ENCODE assay signal across 18 cellular contexts in genomic region chr12:103273645-103274044, GRCh38.
A peak's percentile ranks its signal among the peaks of the same experiment; 100 is the strongest.
DNase-seq lines count a peak whose midpoint lies in the region; ATAC-seq, FAIRE-seq and TF ChIP-seq lines count a peak whose summit lies in the region.
"Had no signal": no experiment of that assay in that cellular context is flagged by ENCODE, and none has a peak within 500 bp of the region (broad histone marks: within the 10 kb centered on the region; RNA-seq: fewer than 3 reads in every experiment).

No MANE protein-coding gene starts in this region.

- peaks cover 8% of the 10 kb centered on the region for H3K4me1 ChIP-seq in GM12878 (ENCODE audit: control insufficient read depth, insufficient read depth, low read length)

- 35% methylated on average over 3 of the region's 3 CpGs for WGBS in GM12878 (ENCODE audit: insufficient coverage, insufficient replicate concordance, low lambda C conversion rate, missing lambda C conversion rate)

- no TSS peak for BruUV-seq in GM12878 (replicated peaks; lab: Mats Ljungman, UMichigan)

- ATAC-seq in GM12878 (peak; percentile 84), HG02763 (IDR thresholded peaks at IDR 0.05; ENCODE audit: unreplicated experiment) (no peak), GM19035 (IDR thresholded peaks at IDR 0.05; ENCODE audit: unreplicated experiment) (no peak), HG02870 (IDR thresholded peaks at IDR 0.05; ENCODE audit: unreplicated experiment) (no peak)
- ATAC-seq: right cardiac atrium had no signal

- no peak overlapping the region for H3K27ac ChIP-seq in GM12878 (ENCODE audit: control insufficient read depth, insufficient read depth)
- H3K27ac ChIP-seq: thoracic aorta had no signal

- H3K27me3 ChIP-seq in GM12878 (replicated peaks in 1 of 2; ENCODE audit: control insufficient read depth in 2 of 2, insufficient read depth in 2 of 2, low read length in 1 of 2): no peaks in the 10 kb centered on the region

- no peak for TF ChIP-seq RAD21 in GM12878 (IDR thresholded peaks at IDR 0.05; ENCODE audit: insufficient read depth, low read depth, low read length)

- DNase-seq in DMS153 treated with DMSO at 0.1 percent for 48 hours (lab: John Stamatoyannopoulos, UW; ENCODE audit: unreplicated experiment): peak; percentile 28
- DNase-seq in GM13976 (ENCODE audit: low spot score): peak; percentile 14
- DNase-seq in HT1080 (ENCODE audit: low read depth): peak; percentile 28
- no peak for DNase-seq in GM12878 (ENCODE audit: low read depth, low spot score)
- DNase-seq in activated T-cell treated with anti-CD3 and anti-CD28 coated beads, Interleukin-2, amount 50 U/mL, for 1 hour: no peak
- DNase-seq: activated B cell treated with CpG ODN at 0.5 μM for 24 hours; activated CD8-positive, alpha-beta memory T cell treated with anti-CD3 and anti-CD28 coated beads, Interleukin-2, amount 50 U/mL, for 4 hours; glutamatergic neuron; NCI-H1105; right cardiac atrium; stimulated activated CD4-positive, alpha-beta T cell treated with anti-CD3 and anti-CD28 coated beads, Interleukin-1b, Interleukin-23, amount 100 ng/mL, for 48 hours had no signal

- intact Hi-C loops in GM12878 (cut with micrococcal nuclease; ENCODE audit: unreplicated experiment): loop anchor here (2.0 kb wide), 1 partner anchor 323 kb away; no protein-coding TSS in a partner anchor

- RAD21 ChIA-PET in GM12878 (lab: Charles Lee; ENCODE audit: unreplicated experiment): interaction anchor here (1.0 to 1.5 kb wide), 8 partner anchors 39 to 282 kb away, joined by 3 to 6 read pairs (median 4); no protein-coding TSS in a partner anchor

- TF ChIP-seq CTCF in GM13976 (IDR thresholded peaks at IDR 0.05; ENCODE audit: borderline replicate concordance, control extremely low read depth, extremely low read depth, insufficient read depth, missing control alignments) (no peak), GM12878 (IDR thresholded peaks at IDR 0.05 in 2 of 3, conservative IDR thresholded peaks at IDR 0.05 in 1 of 3; ENCODE audit: control insufficient read depth in 2 of 3, extremely low read depth in 1 of 3, insufficient read depth in 1 of 3, low read depth in 3 of 3, low read length in 3 of 3) (no peak)

- no peak overlapping the region for H3K4me2 ChIP-seq in GM12878 (ENCODE audit: control insufficient read depth, insufficient read depth)

- no peak overlapping the region for H2AFZ ChIP-seq in GM12878 (ENCODE audit: control insufficient read depth, low read depth, low read length)

- peak; percentile 13 for FAIRE-seq in GM12878 (lab: Jason Lieb, UNC)
- FAIRE-seq: astrocyte, colon, H54 had no signal

- CTCF ChIA-PET in GM12878 (lab: Yijun Ruan, JAX): interaction anchor here (1.2 to 1.7 kb wide), 3 partner anchors 9 to 325 kb away, joined by 3 to 7 read pairs (median 5); no protein-coding TSS in a partner anchor

- TF ChIP-seq POLR2A in GM12878 (IDR thresholded peaks at IDR 0.05; ENCODE audit: low read depth, low read length): no peak

- SMC1A ChIA-PET in GM12878 (lab: Charles Lee; ENCODE audit: uncharacterized antibody, unreplicated experiment): interaction anchor here (0.6 to 2.6 kb wide), 8 partner anchors 11 to 275 kb away, joined by 3 to 13 read pairs (median 3); no protein-coding TSS in a partner anchor

- no peak overlapping the region for H3K4me3 ChIP-seq in GM12878
- H3K4me3 ChIP-seq: thoracic aorta had no signal

- no peaks in the 10 kb centered on the region for H3K36me3 ChIP-seq in GM12878 (ENCODE audit: control insufficient read depth in 2 of 2, insufficient read depth in 2 of 2, low read length in 1 of 2)
- H3K36me3 ChIP-seq: thoracic aorta had no signal

- no peaks in the 10 kb centered on the region for H4K20me1 ChIP-seq in GM12878 (ENCODE audit: control insufficient read depth, insufficient read depth)

- no peak for TF ChIP-seq EP300 in GM12878 (IDR thresholded peaks at IDR 0.05; ENCODE audit: borderline replicate concordance in 1 of 2, control insufficient read depth in 1 of 2, low read depth in 2 of 2, low read length in 2 of 2)

- H3K79me2 ChIP-seq in GM12878 (ENCODE audit: control insufficient read depth, insufficient read depth, low read length): no peaks in the 10 kb centered on the region

- H3K9me3 ChIP-seq in GM12878 (replicated peaks; ENCODE audit: control insufficient read depth, insufficient read depth, low read length): no peaks in the 10 kb centered on the region
- H3K9me3 ChIP-seq: thoracic aorta had no signal

- no peak overlapping the region for H3K9ac ChIP-seq in GM12878 (ENCODE audit: control insufficient read depth, insufficient read depth, low read length)

- POLR2A ChIA-PET in GM12878 (lab: Charles Lee): no interaction called here

- in situ Hi-C loops in GM13976 (cut with MboI; ENCODE audit: low sequenced_read_pairs, unreplicated experiment) (no loop called here), GM12878 (cut with MboI) (no loop called here)

TF ChIP-seq in GM12878, 131 proteins besides CTCF, POLR2A, EP300 and RAD21 (continues in another document):
- TF ChIP-seq MEF2B (IDR thresholded peaks at IDR 0.05; ENCODE audit: partially characterized antibody, poor library complexity, severe bottlenecking) (no peak), ZNF207 (IDR thresholded peaks at IDR 0.05; ENCODE audit: borderline replicate concordance) (no peak), CBFB (IDR thresholded peaks at IDR 0.05; ENCODE audit: low read depth) (no peak), STAT3 (IDR thresholded peaks at IDR 0.05; ENCODE audit: low read depth, low read length) (no peak), SREBF1 (IDR thresholded peaks at IDR 0.05; ENCODE audit: low read length) (no peak), HSF1 (IDR thresholded peaks at IDR 0.05; ENCODE audit: low read depth, low read length) (no peak), WRNIP1 (IDR thresholded peaks at IDR 0.05; ENCODE audit: borderline replicate concordance, low read depth, low read length) (no peak), MYC (IDR thresholded peaks at IDR 0.05; ENCODE audit: insufficient read depth, insufficient read length, insufficient replicate concordance, low read length, severe bottlenecking) (no peak), RAD51 (IDR thresholded peaks at IDR 0.05) (no peak), BHLHE40 (IDR thresholded peaks at IDR 0.05; ENCODE audit: borderline replicate concordance in 1 of 2, low read depth in 2 of 2, low read length in 1 of 2) (0 out of 4 replicates have a peak, but pooled peaks of 1 of the 2 experiments have one; percentile 12), LARP7 (IDR thresholded peaks at IDR 0.05) (no peak), ZNF622 (IDR thresholded peaks at IDR 0.05) (no peak), POU2F2 (IDR thresholded peaks at IDR 0.05; ENCODE audit: borderline replicate concordance, low read depth, low read length) (no peak), JUNB (IDR thresholded peaks at IDR 0.05) (no peak), FOS (IDR thresholded peaks at IDR 0.05; ENCODE audit: borderline replicate concordance, extremely low read depth, insufficient read length) (no peak), IKZF2 (IDR thresholded peaks at IDR 0.05) (peak in 1 of 2 experiments; percentile 20; a peak in 1 of 4 replicates), NBN (IDR thresholded peaks at IDR 0.05) (0 out of 2 replicates have a peak, but pooled peaks have one; percentile 26), BACH1 (IDR thresholded peaks at IDR 0.05; ENCODE audit: borderline replicate concordance) (no peak), NR2C1 (IDR thresholded peaks at IDR 0.05) (no peak), ZNF274 (IDR thresholded peaks at IDR 0.05; ENCODE audit: insufficient read depth, insufficient read length) (no peak), TCF7 (IDR thresholded peaks at IDR 0.05; ENCODE audit: borderline replicate concordance) (no peak), RBBP5 (conservative IDR thresholded peaks at IDR 0.05) (no peak), E2F4 (IDR thresholded peaks at IDR 0.05; ENCODE audit: low read depth, low read length) (no peak), ATF7 (IDR thresholded peaks at IDR 0.05; ENCODE audit: low read depth) (peak; percentile 95), RFX5 (IDR thresholded peaks at IDR 0.05; ENCODE audit: low read depth, low read length) (no peak), CREB1 (IDR thresholded peaks at IDR 0.05; ENCODE audit: low read depth) (0 out of 2 replicates have a peak, but pooled peaks have one; percentile 20), HCFC1 (IDR thresholded peaks at IDR 0.05; ENCODE audit: low read length) (no peak), PAX5 (IDR thresholded peaks at IDR 0.05; ENCODE audit: borderline replicate concordance, low read depth, low read length) (no peak), TCF12 (IDR thresholded peaks at IDR 0.05; ENCODE audit: low read depth, low read length) (no peak), RCOR1 (conservative IDR thresholded peaks at IDR 0.05; ENCODE audit: low read depth, low read length) (no peak), SPI1 (IDR thresholded peaks at IDR 0.05; ENCODE audit: borderline replicate concordance, insufficient read depth, low read depth, low read length) (no peak)

Comparison
In these comparisons a context has a peak if more than half of its experiments do, and no peak if none do; other contexts are left out.
1. DNase-seq: peak in DMS153 treated with DMSO at 0.1 percent for 48 hours (single experiment), GM13976 (single experiment) and HT1080 (single experiment); none in GM12878 (single experiment) and activated T-cell treated with anti-CD3 and anti-CD28 coated beads, Interleukin-2, amount 50 U/mL, for 1 hour (single experiment).